21 cellular contexts compared by ENCODE assay signal in the genomic region with DNA sequence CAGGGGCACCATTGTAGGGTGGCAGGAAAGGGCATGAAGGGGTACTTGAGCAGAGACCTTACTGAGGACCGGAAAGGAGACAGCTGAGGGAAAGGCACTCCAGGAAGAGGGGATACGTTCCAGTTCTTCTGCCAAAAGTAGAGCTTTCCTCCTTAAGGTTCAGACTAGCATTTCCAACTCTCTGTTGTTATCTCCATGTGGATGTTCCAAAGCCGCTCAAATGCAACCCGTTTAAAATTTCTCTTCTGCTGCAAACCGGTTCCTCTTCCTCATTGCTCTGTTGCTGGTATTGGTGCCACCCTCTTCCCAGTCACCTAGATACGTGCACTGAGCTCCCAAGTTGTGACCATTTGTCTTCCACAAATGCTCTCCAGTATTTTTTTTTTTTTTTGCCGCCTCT. TPM values are rescaled to one million over a fixed set of nuclear protein-coding genes. Genes with fewer than 3 reads are reported as not detected.
"Had no signal": no experiment of that assay in that cellular context is flagged by ENCODE, and none has a peak within 500 bp of the region (broad histone marks: within the 10 kb centered on the region; RNA-seq: fewer than 3 reads in every experiment).

No MANE protein-coding gene starts in this region.

- H3K4me1 Mint-ChIP-seq: activated CD4-positive, alpha-beta memory T cell treated with anti-CD3 and anti-CD28 coated beads, Interleukin-2, amount 10 ng/mL, durations not matched to agents 7 days and 5 days; brain had no signal

- H3K27me3 Mint-ChIP-seq: activated CD4-positive, alpha-beta memory T cell treated with anti-CD3 and anti-CD28 coated beads, Interleukin-2, amount 10 ng/mL, durations not matched to agents 7 days and 5 days; activated T-helper 17 cell treated with anti-CD3 and anti-CD28 coated beads, Interleukin-2, amount 50 U/mL, for 72 hours; brain had no signal

- H3K4me3 Mint-ChIP-seq: activated CD4-positive, alpha-beta memory T cell treated with anti-CD3 and anti-CD28 coated beads, Interleukin-2, amount 10 ng/mL, durations not matched to agents 7 days and 5 days; activated naive CD4-positive, alpha-beta T cell treated with anti-CD3 and anti-CD28 coated beads for 36 hours; activated naive CD8-positive, alpha-beta T cell; activated T-helper 17 cell treated with anti-CD3 and anti-CD28 coated beads, Interleukin-2, amount 50 U/mL, for 72 hours; brain; T-helper 1 cell treated with Interleukin-12 subunit alpha and Interleukin-12 subunit beta and Interleukin-4 antibody, amounts not matched to agents 30 μg/mL and 1 μg/mL, for 36 hours had no signal

- DNase-seq: activated CD4-positive, alpha-beta memory T cell treated with anti-CD3 and anti-CD28 coated beads, Interleukin-2, amount 10 ng/mL, durations not matched to agents 7 days and 5 days; activated CD4-positive, alpha-beta T cell treated with anti-CD3 and anti-CD28 coated beads for 1 hour; activated CD4-positive, alpha-beta T cell treated with anti-CD3 and anti-CD28 coated beads, Interleukin-2, amount 50 U/mL, for 1 hour; activated gamma-delta T cell; activated naive CD4-positive, alpha-beta T cell treated with anti-CD3 and anti-CD28 coated beads for 36 hours; activated T-cell treated with anti-CD3 and anti-CD28 coated beads for 4 hours; amygdala; Karpas-422; NCI-H1930; NCI-H2171 treated with DMSO at 0.1 percent for 48 hours; NCI-H226; NCI-H510A; NCI-H69; NK-92 treated with Interleukin-12 subunit alpha and Interleukin-12 subunit beta, amount 100 ng/mL, for 24 hours; SHP77 treated with DMSO at 0.1 percent for 48 hours had no signal

- ATAC-seq: activated T-helper 17 cell treated with anti-CD3 and anti-CD28 coated beads, Interleukin-2, amount 50 U/mL, for 72 hours had no signal

- H3K27ac Mint-ChIP-seq: activated CD4-positive, alpha-beta memory T cell treated with anti-CD3 and anti-CD28 coated beads, Interleukin-2, amount 10 ng/mL, durations not matched to agents 7 days and 5 days; activated naive CD4-positive, alpha-beta T cell treated with anti-CD3 and anti-CD28 coated beads for 36 hours; activated naive CD8-positive, alpha-beta T cell; activated T-helper 17 cell treated with anti-CD3 and anti-CD28 coated beads, Interleukin-2, amount 50 U/mL, for 72 hours had no signal

- H3K9me3 Mint-ChIP-seq: activated CD4-positive, alpha-beta memory T cell treated with anti-CD3 and anti-CD28 coated beads, Interleukin-2, amount 10 ng/mL, durations not matched to agents 7 days and 5 days; activated T-helper 17 cell treated with anti-CD3 and anti-CD28 coated beads, Interleukin-2, amount 50 U/mL, for 72 hours; T-helper 1 cell treated with Interleukin-12 subunit alpha and Interleukin-12 subunit beta and Interleukin-4 antibody, amounts not matched to agents 30 μg/mL and 1 μg/mL, for 36 hours had no signal

RNA-seq across cellular contexts. Expression of gene SSMEM1, which starts 50.0 kb away (rescaled TPM):
- total RNA-seq: activated CD4-positive, alpha-beta memory T cell treated with anti-CD3 and anti-CD28 coated beads, Interleukin-2, amount 10 ng/mL, durations not matched to agents 7 days and 5 days; activated CD8-positive, alpha-beta memory T cell treated with anti-CD3 and anti-CD28 coated beads for 36 hours; activated naive CD4-positive, alpha-beta T cell treated with anti-CD3 and anti-CD28 coated beads for 36 hours; activated T-helper 17 cell treated with anti-CD3 and anti-CD28 coated beads, Interleukin-2, amount 50 U/mL, for 72 hours; astrocyte had no signal
